ENCODE assay signal across 9 cellular contexts in genomic region chr3:143977326-143978262, GRCh38. TPM values are rescaled to one million over a fixed set of nuclear protein-coding genes. Genes with fewer than 3 reads are reported as not detected.
DNase-seq lines count a peak whose midpoint lies in the region; ATAC-seq, FAIRE-seq and TF ChIP-seq lines count a peak whose summit lies in the region.
"Had no signal": no experiment of that assay in that cellular context is flagged by ENCODE, and none has a peak within 500 bp of the region (broad histone marks: within the 10 kb centered on the region; RNA-seq: fewer than 3 reads in every experiment).

No MANE protein-coding gene starts in this region.

- no peaks in the 10 kb centered on the region for H3K9me3 Mint-ChIP-seq in stimulated activated memory B cell treated with anti-CD40 and anti-IgM and Interleukin-4, amounts not matched to agents 10 μg/mL and 1 μg/mL and 100 μg/mL, for 72 hours

- H3K36me3 Mint-ChIP-seq in stimulated activated memory B cell treated with anti-CD40 and anti-IgM and Interleukin-4, amounts not matched to agents 10 μg/mL and 1 μg/mL and 100 μg/mL, for 72 hours, result peaks cover 5% of the 10 kb centered on the region

- peak overlapping the region; percentile 24; the same call in 1 of the 2 replicates for H3K4me3 ChIP-seq in HUES6 (ENCODE audit: low read depth, low read length)

- peak overlapping the region; percentile 25 for H3K4me3 Mint-ChIP-seq in stimulated activated memory B cell treated with anti-CD40 and anti-IgM and Interleukin-4, amounts not matched to agents 10 μg/mL and 1 μg/mL and 100 μg/mL, for 72 hours

- FAIRE-seq in D721Med (lab: Jason Lieb, UNC), result peak; percentile 74

- H3K27ac ChIP-seq in HUES6 (ENCODE audit: low read depth, low read length), result 0 out of 2 replicates have a peak overlapping the region, but pooled peaks have one; percentile 12
- H3K27ac ChIP-seq in cingulate gyrus (ENCODE audit: low read depth, low read length), result peak overlapping the region; percentile 51
- H3K27ac ChIP-seq: epithelial cell of prostate had no signal

- H3K9me3 ChIP-seq in HUES6 (ENCODE audit: control insufficient read depth, insufficient read depth, low read depth, low read length), result peaks cover 11% of the 10 kb centered on the region; the same call in 1 of the 2 replicates

- ATAC-seq in GM21381 (IDR thresholded peaks at IDR 0.05; ENCODE audit: unreplicated experiment), result peak; percentile 41
- ATAC-seq in stimulated activated memory B cell treated with anti-CD40 and anti-IgM and Interleukin-4, amounts not matched to agents 10 μg/mL and 1 μg/mL and 100 μg/mL, for 72 hours, result peak; percentile 38

- H3K4me1 Mint-ChIP-seq in stimulated activated memory B cell treated with anti-CD40 and anti-IgM and Interleukin-4, amounts not matched to agents 10 μg/mL and 1 μg/mL and 100 μg/mL, for 72 hours, result peaks cover 59% of the 10 kb centered on the region

- no peaks in the 10 kb centered on the region for H3K27me3 Mint-ChIP-seq in stimulated activated memory B cell treated with anti-CD40 and anti-IgM and Interleukin-4, amounts not matched to agents 10 μg/mL and 1 μg/mL and 100 μg/mL, for 72 hours

- H3K9ac ChIP-seq in HUES6 (ENCODE audit: low read length), result no peak overlapping the region

- no peaks in the 10 kb centered on the region for H3K27me3 ChIP-seq in HUES6 (ENCODE audit: control insufficient read depth, insufficient read depth, low read length)

- peaks cover 5% of the 10 kb centered on the region for H3K36me3 ChIP-seq in HUES6 (ENCODE audit: control insufficient read depth, insufficient read depth, low read length)

- TF ChIP-seq CTCF in D721Med (IDR thresholded peaks at IDR 0.05; ENCODE audit: insufficient read depth, missing control alignments), result no peak

- DNase-seq in D721Med (ENCODE audit: insufficient read length, low spot score) (no peak), HT-29 (ENCODE audit: low spot score) (no peak), NCI-H69 (lab: John Stamatoyannopoulos, UW) (no peak)
- DNase-seq in activated CD8-positive, alpha-beta memory T cell treated with anti-CD3 and anti-CD28 coated beads, Interleukin-2, amount 50 U/mL, for 48 hours, result no peak

- H3K4me1 ChIP-seq in HUES6 (ENCODE audit: control insufficient read depth, insufficient read depth, low read length), result peaks cover 34% of the 10 kb centered on the region

- peak overlapping the region; percentile 62 for H3K27ac Mint-ChIP-seq in stimulated activated memory B cell treated with anti-CD40 and anti-IgM and Interleukin-4, amounts not matched to agents 10 μg/mL and 1 μg/mL and 100 μg/mL, for 72 hours

RNA-seq across cellular contexts. Expression of gene DIPK2A, which starts 6.0 kb away (rescaled TPM):
- total RNA-seq in HT-29 (2014; rRNA removed; shearing (Covaris generic)), result 50.2 and 87.1 TPM in 2 replicates
